ENCODE assay signal across 8 cellular contexts in genomic region chr13:24161010-24161775, GRCh38. TPM values are rescaled to one million over a fixed set of nuclear protein-coding genes. Genes with fewer than 3 reads are reported as not detected.
DNase-seq lines count a peak whose midpoint lies in the region; ATAC-seq and TF ChIP-seq lines count a peak whose summit lies in the region.

No MANE protein-coding gene starts in this region.

- H3K36me3 ChIP-seq in HAP-1 (replicated peaks) = no peaks in the 10 kb centered on the region
- H3K36me3 ChIP-seq in naive thymus-derived CD4-positive, alpha-beta T cell (ENCODE audit: control insufficient read depth in 2 of 3, insufficient read depth in 3 of 3, low read length in 3 of 3) = peaks cover 0 to 5% (median 0%) of the 10 kb centered on the region in 3 experiments

- peak overlapping the region; percentile 55 for H3K27ac ChIP-seq in naive thymus-derived CD4-positive, alpha-beta T cell (ENCODE audit: low read depth, low read length)

- CTCF ChIA-PET in activated CD8-positive, alpha-beta T cell treated with anti-CD3 and anti-CD28 coated beads, Interleukin-2, amount 10 ng/mL, durations not matched to agents 7 days and 5 days (lab: Charles Lee) = interaction anchor here (0.7 to 2.3 kb wide), 21 partner anchors 11 to 204 kb away, joined by 3 to 15 read pairs (median 5); no protein-coding TSS in a partner anchor
- CTCF ChIA-PET in naive thymus-derived CD4-positive, alpha-beta T cell (lab: Charles Lee) = interaction anchor here (0.8 to 2.0 kb wide), 3 partner anchors 12 to 68 kb away, joined by 3 to 7 read pairs (median 3); no protein-coding TSS in a partner anchor

- H3K4me1 Mint-ChIP-seq in activated CD8-positive, alpha-beta T cell treated with anti-CD3 and anti-CD28 coated beads, Interleukin-2, amount 10 ng/mL, durations not matched to agents 7 days and 5 days (ENCODE audit: low read depth) = peaks cover 44% of the 10 kb centered on the region
- H3K4me1 Mint-ChIP-seq in naive thymus-derived CD4-positive, alpha-beta T cell = peaks cover 11 to 21% (median 13%) of the 10 kb centered on the region in 7 donors
- H3K4me1 Mint-ChIP-seq in stimulated activated naive CD8-positive, alpha-beta T cell treated with anti-CD3 and anti-CD28 coated beads, Interleukin-15, amount 100 ng/mL, for 72 hours = peaks cover 50% of the 10 kb centered on the region

- no peaks in the 10 kb centered on the region for H3K9me3 Mint-ChIP-seq in activated CD8-positive, alpha-beta T cell treated with anti-CD3 and anti-CD28 coated beads, Interleukin-2, amount 10 ng/mL, durations not matched to agents 7 days and 5 days (ENCODE audit: insufficient read depth)
- H3K9me3 Mint-ChIP-seq in naive thymus-derived CD4-positive, alpha-beta T cell = no peaks in the 10 kb centered on the region
- H3K9me3 Mint-ChIP-seq in stimulated activated naive CD8-positive, alpha-beta T cell treated with anti-CD3 and anti-CD28 coated beads, Interleukin-15, amount 100 ng/mL, for 72 hours = no peaks in the 10 kb centered on the region

- H3K4me3 Mint-ChIP-seq in activated CD8-positive, alpha-beta T cell treated with anti-CD3 and anti-CD28 coated beads, Interleukin-2, amount 10 ng/mL, durations not matched to agents 7 days and 5 days = peak overlapping the region; percentile 88
- peak overlapping the region; percentile 79 to 94 (median 88) for H3K4me3 Mint-ChIP-seq in naive thymus-derived CD4-positive, alpha-beta T cell
- peak overlapping the region; percentile 94 to 98 for H3K4me3 Mint-ChIP-seq in stimulated activated naive CD8-positive, alpha-beta T cell treated with anti-CD3 and anti-CD28 coated beads, Interleukin-15, amount 100 ng/mL, for 72 hours

- TF ChIP-seq CTCF in GM12864 (IDR thresholded peaks at IDR 0.05; ENCODE audit: low read depth, low read length, missing control alignments) (no peak), epithelial cell of proximal tubule (conservative IDR thresholded peaks at IDR 0.05; ENCODE audit: low read depth, low read length) (no peak)

- H3K27ac Mint-ChIP-seq in activated CD8-positive, alpha-beta T cell treated with anti-CD3 and anti-CD28 coated beads, Interleukin-2, amount 10 ng/mL, durations not matched to agents 7 days and 5 days = peak overlapping the region; percentile 82
- peak overlapping the region in 5 of 9 donors; percentile 24 to 73 (median 36) for H3K27ac Mint-ChIP-seq in naive thymus-derived CD4-positive, alpha-beta T cell
- peak overlapping the region; percentile 66 to 97 for H3K27ac Mint-ChIP-seq in stimulated activated naive CD8-positive, alpha-beta T cell treated with anti-CD3 and anti-CD28 coated beads, Interleukin-15, amount 100 ng/mL, for 72 hours

- intact Hi-C loops in naive thymus-derived CD4-positive, alpha-beta T cell (cut with micrococcal nuclease) = loop anchor here (2.0 to 10.0 kb wide), 8 partner anchors 60 to 1141 kb away; partner anchors contain the start of genes MIPEP (in 1 of the 2) and NUP58 (in 1 of the 2)

- peaks cover 6% of the 10 kb centered on the region for H3K36me3 Mint-ChIP-seq in activated CD8-positive, alpha-beta T cell treated with anti-CD3 and anti-CD28 coated beads, Interleukin-2, amount 10 ng/mL, durations not matched to agents 7 days and 5 days (ENCODE audit: low read depth)
- peaks cover 0 to 6% (median 0%) of the 10 kb centered on the region in 5 donors for H3K36me3 Mint-ChIP-seq in naive thymus-derived CD4-positive, alpha-beta T cell

- ATAC-seq in activated CD8-positive, alpha-beta T cell treated with anti-CD3 and anti-CD28 coated beads, Interleukin-2, amount 10 ng/mL, durations not matched to agents 7 days and 5 days = peak; percentile 76
- ATAC-seq in naive thymus-derived CD4-positive, alpha-beta T cell = peak; percentile 47
- ATAC-seq in stimulated activated naive CD8-positive, alpha-beta T cell treated with anti-CD3 and anti-CD28 coated beads, Interleukin-15, amount 100 ng/mL, for 72 hours = peak; percentile 78

- H3K27me3 ChIP-seq in HAP-1 (ENCODE audit: low read depth) = no peaks in the 10 kb centered on the region
- no peaks in the 10 kb centered on the region for H3K27me3 ChIP-seq in naive thymus-derived CD4-positive, alpha-beta T cell (ENCODE audit: control insufficient read depth in 2 of 2, insufficient read depth in 2 of 2, low read length in 2 of 2)

- in situ Hi-C loops in HAP-1 (cut with MboI; ENCODE audit: low sequenced_read_pairs) = no loop called here

- POLR2A ChIA-PET in activated CD8-positive, alpha-beta T cell treated with anti-CD3 and anti-CD28 coated beads, Interleukin-2, amount 10 ng/mL, durations not matched to agents 7 days and 5 days (lab: Charles Lee) = interaction anchor here (0.8 to 2.0 kb wide), 13 partner anchors 8 to 202 kb away, joined by 3 to 6 read pairs (median 4); no protein-coding TSS in a partner anchor
- POLR2A ChIA-PET in naive thymus-derived CD4-positive, alpha-beta T cell (lab: Charles Lee) = interaction anchor here (1.4 kb wide), 1 partner anchor 22 kb away, joined by 4 read pairs; no protein-coding TSS in a partner anchor

- H3K4me3 ChIP-seq in GM12864 (ENCODE audit: low read depth, low read length) (peak overlapping the region; percentile 63), HAP-1 (peak overlapping the region; percentile 91), epithelial cell of proximal tubule (ENCODE audit: low read depth, low read length) (peak overlapping the region; percentile 92)
- peak overlapping the region; percentile 80 for H3K4me3 ChIP-seq in naive thymus-derived CD4-positive, alpha-beta T cell (ENCODE audit: low read length)

- no peaks in the 10 kb centered on the region for H3K9me3 ChIP-seq in HAP-1
- H3K9me3 ChIP-seq in naive thymus-derived CD4-positive, alpha-beta T cell (ENCODE audit: control insufficient read depth in 2 of 3, low read length in 3 of 3) = no peaks in the 10 kb centered on the region

- DNase-seq in GM12864 (ENCODE audit: low read depth) (no peak), HAP-1 (ENCODE audit: low spot score in 2 of 2) (peak; percentile 5 to 50), NCI-H1092 treated with DMSO at 0.1 percent for 48 hours (lab: John Stamatoyannopoulos, UW) (peak; percentile 65), epithelial cell of proximal tubule (ENCODE audit: low read depth) (no peak), NCI-H2029 (lab: John Stamatoyannopoulos, UW) (no peak)
- peak; percentile 61 for DNase-seq in activated CD8-positive, alpha-beta T cell treated with anti-CD3 and anti-CD28 coated beads, Interleukin-2, amount 10 ng/mL, durations not matched to agents 7 days and 5 days
- DNase-seq in naive thymus-derived CD4-positive, alpha-beta T cell = peak in 8 of 9 donors; percentile 19 to 54 (median 46)
- peak; percentile 49 to 64 for DNase-seq in stimulated activated naive CD8-positive, alpha-beta T cell treated with anti-CD3 and anti-CD28 coated beads, Interleukin-15, amount 100 ng/mL, for 72 hours

- peaks cover 3% of the 10 kb centered on the region for H3K27me3 Mint-ChIP-seq in activated CD8-positive, alpha-beta T cell treated with anti-CD3 and anti-CD28 coated beads, Interleukin-2, amount 10 ng/mL, durations not matched to agents 7 days and 5 days (ENCODE audit: low read depth)
- peaks cover 5 to 23% (median 9%) of the 10 kb centered on the region in 5 donors for H3K27me3 Mint-ChIP-seq in naive thymus-derived CD4-positive, alpha-beta T cell
- H3K27me3 Mint-ChIP-seq in stimulated activated naive CD8-positive, alpha-beta T cell treated with anti-CD3 and anti-CD28 coated beads, Interleukin-15, amount 100 ng/mL, for 72 hours = no peaks in the 10 kb centered on the region

- H3K4me1 ChIP-seq in HAP-1 = peaks cover 5% of the 10 kb centered on the region; the same call in 1 of the 2 replicates
- peaks cover 3 to 9% of the 10 kb centered on the region in 2 donors for H3K4me1 ChIP-seq in naive thymus-derived CD4-positive, alpha-beta T cell (ENCODE audit: control insufficient read depth in 2 of 2, insufficient read depth in 2 of 2, low read length in 2 of 2)

RNA-seq across cellular contexts. Expression of gene SPATA13, which starts 0.7 kb away (rescaled TPM):
- total RNA-seq in activated CD8-positive, alpha-beta T cell treated with anti-CD3 and anti-CD28 coated beads, Interleukin-2, amount 10 ng/mL, durations not matched to agents 7 days and 5 days = 10 to 100 TPM; 57.4 to 63.2 TPM
- 11.4 and 12.1 TPM in 2 replicates for total RNA-seq in epithelial cell of proximal tubule
- 100 to 1,000 TPM in 3 of 5 experiments, 10 to 100 TPM in 2; 62.2 to 104 (median 101) TPM for total RNA-seq in naive thymus-derived CD4-positive, alpha-beta T cell
- 10 to 100 TPM; 91.4 to 96.1 TPM for polyA plus RNA-seq in naive thymus-derived CD4-positive, alpha-beta T cell

Comparison
In these comparisons a context has a peak if more than half of its experiments do, and no peak if none do; other contexts are left out.
1. DNase-seq: peak in HAP-1 (2 of 2), NCI-H1092 treated with DMSO at 0.1 percent for 48 hours (single experiment), activated CD8-positive, alpha-beta T cell treated with anti-CD3 and anti-CD28 coated beads, Interleukin-2, amount 10 ng/mL, durations not matched to agents 7 days and 5 days (single experiment), naive thymus-derived CD4-positive, alpha-beta T cell (8 of 9) and stimulated activated naive CD8-positive, alpha-beta T cell treated with anti-CD3 and anti-CD28 coated beads, Interleukin-15, amount 100 ng/mL, for 72 hours (2 of 2); none in GM12864 (single experiment), epithelial cell of proximal tubule (single experiment) and NCI-H2029 (single experiment).
2. Peak in every context shown above with its lines, with median percentiles within 50 percentile points of each other: H3K4me3 ChIP-seq, ATAC-seq, H3K27ac Mint-ChIP-seq and H3K4me3 Mint-ChIP-seq.